19 cellular contexts compared by ENCODE assay signal in the genomic region with DNA sequence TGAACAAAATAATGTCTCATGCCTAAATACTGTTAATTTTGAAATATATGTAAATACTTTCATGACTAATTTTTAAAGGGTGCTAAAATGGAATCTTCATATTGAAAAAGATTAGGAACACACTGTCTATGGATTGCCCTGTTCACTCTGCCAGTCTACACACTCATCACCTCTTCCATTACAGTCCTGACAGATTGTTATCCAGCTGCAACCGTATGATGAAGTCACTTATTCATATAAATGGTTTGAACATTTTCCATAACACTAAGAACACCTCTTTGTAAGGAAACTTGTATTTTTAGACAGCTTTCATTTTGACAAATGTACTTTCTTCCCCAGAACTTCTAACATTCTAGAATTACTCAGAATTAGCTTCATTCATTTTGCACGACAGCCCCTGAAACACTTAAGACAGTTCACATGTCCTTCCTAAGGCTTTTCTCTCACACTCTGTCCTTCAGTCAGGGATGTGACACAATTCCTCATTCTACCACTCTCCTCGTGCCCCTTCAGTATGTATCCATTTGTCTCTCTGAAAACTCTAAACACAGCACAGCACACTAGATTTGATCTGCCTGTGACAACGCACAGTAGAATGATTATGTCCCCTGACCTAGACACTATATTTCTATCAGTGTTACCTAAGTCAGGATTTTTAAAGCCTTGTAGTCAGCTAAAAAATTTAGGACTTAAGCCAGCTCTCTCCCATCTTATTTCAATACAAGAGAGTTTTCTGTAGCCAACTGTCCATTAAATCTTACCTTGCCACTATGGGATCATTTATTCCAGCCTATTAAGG.
"Had no signal": no experiment of that assay in that cellular context is flagged by ENCODE, and none has a peak within 500 bp of the region (broad histone marks: within the 10 kb centered on the region; RNA-seq: fewer than 3 reads in every experiment).

No MANE protein-coding gene starts in this region.

- H3K4me1 Mint-ChIP-seq: activated naive CD4-positive, alpha-beta T cell treated with anti-CD3 and anti-CD28 coated beads, Interleukin-2, amount 50 U/mL, for 24 hours; brain; central memory CD8-positive, alpha-beta T cell; naive B cell; WTC11 had no signal

- H3K4me3 Mint-ChIP-seq: activated CD4-positive, alpha-beta T cell treated with anti-CD3 and anti-CD28 coated beads, Interleukin-2, amount 10 ng/mL, durations not matched to agents 7 days and 5 days; activated naive CD4-positive, alpha-beta T cell treated with anti-CD3 and anti-CD28 coated beads, Interleukin-2, amount 50 U/mL, for 24 hours; brain; central memory CD8-positive, alpha-beta T cell; naive B cell; WTC11 had no signal

- H3K9me3 Mint-ChIP-seq: activated CD4-positive, alpha-beta T cell treated with anti-CD3 and anti-CD28 coated beads, Interleukin-2, amount 10 ng/mL, durations not matched to agents 7 days and 5 days; activated naive CD4-positive, alpha-beta T cell treated with anti-CD3 and anti-CD28 coated beads, Interleukin-2, amount 50 U/mL, for 24 hours; brain; central memory CD8-positive, alpha-beta T cell; naive B cell; WTC11 had no signal

- ATAC-seq: upper lobe of right lung, WTC11 had no signal

- H3K27me3 Mint-ChIP-seq: activated CD4-positive, alpha-beta T cell treated with anti-CD3 and anti-CD28 coated beads, Interleukin-2, amount 10 ng/mL, durations not matched to agents 7 days and 5 days; activated naive CD4-positive, alpha-beta T cell treated with anti-CD3 and anti-CD28 coated beads, Interleukin-2, amount 50 U/mL, for 24 hours; brain; central memory CD8-positive, alpha-beta T cell; naive B cell had no signal

- DNase-seq: activated CD4-positive, alpha-beta T cell treated with anti-CD3 and anti-CD28 coated beads, Interleukin-2, amount 10 ng/mL, durations not matched to agents 7 days and 5 days; activated effector memory CD4-positive, alpha-beta T cell treated with Interleukin-2 at 50 U/mL for 16 hours; effector CD8-positive, alpha-beta T cell; foreskin fibroblast; glutamatergic neuron; left ventricle myocardium inferior; naive B cell; nucleus accumbens; posterior cingulate gyrus; SJCRH30; stimulated activated CD4-positive, alpha-beta T cell treated with anti-CD3 and anti-CD28 coated beads, Interleukin-4, amount 100 ng/mL, for 4 hours; stimulated activated CD8-positive, alpha-beta memory T cell treated with anti-CD3 and anti-CD28 coated beads, Interleukin-4, amount 100 ng/mL, for 48 hours; stomach; testis; upper lobe of right lung had no signal

- H3K27ac Mint-ChIP-seq: activated CD4-positive, alpha-beta T cell treated with anti-CD3 and anti-CD28 coated beads, Interleukin-2, amount 10 ng/mL, durations not matched to agents 7 days and 5 days; activated naive CD4-positive, alpha-beta T cell treated with anti-CD3 and anti-CD28 coated beads, Interleukin-2, amount 50 U/mL, for 24 hours; brain; naive B cell; WTC11 had no signal
